Comparison of ENCODE assay signal across 13 cellular contexts in genomic region chr14:54699087-54699530, GRCh38.
A peak's percentile ranks its signal among the peaks of the same experiment; 100 is the strongest.
DNase-seq lines count a peak whose midpoint lies in the region; ATAC-seq and TF ChIP-seq lines count a peak whose summit lies in the region.
"Had no signal": no experiment of that assay in that cellular context is flagged by ENCODE, and none has a peak within 500 bp of the region (broad histone marks: within the 10 kb centered on the region; RNA-seq: fewer than 3 reads in every experiment).

No MANE protein-coding gene starts in this region.

- WGBS in heart left ventricle, 4 donors: 45 to 65% (median 54%) methylated on average over 1 of the region's 1 CpG

- DNase-seq in AG20443 (ENCODE audit: low spot score) (peak; percentile 62), NCI-H69 (lab: John Stamatoyannopoulos, UW) (peak; percentile 41), heart left ventricle (peak in 4 of 5 donors; percentile 61 to 77 (median 69)), omental fat pad (ENCODE audit: low spot score) (no peak), CD1c-positive myeloid dendritic cell (ENCODE audit: extremely low spot score) (no peak)
- DNase-seq: amniotic stem cell; NCI-H1436 treated with DMSO at 0.1 percent for 48 hours; stimulated activated CD4-positive, alpha-beta T cell treated with anti-CD3 and anti-CD28 coated beads, Interleukin-4, amount 100 ng/mL, for 1 hour; T-helper 17 cell had no signal

- TF ChIP-seq CTCF in heart left ventricle (IDR thresholded peaks at IDR 0.05) (no peak), omental fat pad (IDR thresholded peaks at IDR 0.05) (no peak)

- no peaks in the 10 kb centered on the region for H3K27me3 ChIP-seq in heart left ventricle

- H3K4me1 ChIP-seq in heart left ventricle: peaks cover 0 to 87% (median 40%) of the 10 kb centered on the region in 12 donors

- H3K36me3 ChIP-seq in heart left ventricle: peaks cover 0 to 16% (median 0%) of the 10 kb centered on the region in 9 donors
- H3K36me3 ChIP-seq: neutrophil had no signal

- ATAC-seq in heart left ventricle (peak; percentile 89 to 95 (median 92)), omental fat pad (ENCODE audit: low FRiP score) (peak; percentile 29), HG02763 (IDR thresholded peaks at IDR 0.05; ENCODE audit: unreplicated experiment) (no peak), GM18870 (IDR thresholded peaks at IDR 0.05; ENCODE audit: unreplicated experiment) (no peak), HG03159 (IDR thresholded peaks at IDR 0.05; ENCODE audit: unreplicated experiment) (no peak)
- ATAC-seq: T-helper 17 cell had no signal

- TF ChIP-seq POLR2A in heart left ventricle (IDR thresholded peaks at IDR 0.05): peak in 1 of 2 donors; percentile 47

- H3K9me3 ChIP-seq in heart left ventricle: no peaks in the 10 kb centered on the region
- H3K9me3 ChIP-seq: neutrophil had no signal

- peak overlapping the region; percentile 30 to 92 (median 84) for H3K27ac ChIP-seq in heart left ventricle
- H3K27ac ChIP-seq: neutrophil had no signal

- intact Hi-C loops in heart left ventricle (cut with DNase I): loop anchor here in 2 of 10 donors (5.0 kb wide), 1 partner anchor 73 kb away; no protein-coding TSS in a partner anchor

- H3K4me3 ChIP-seq in heart left ventricle: no peak overlapping the region

Comparison
In these comparisons a context has a peak if more than half of its experiments do, and no peak if none do; other contexts are left out.
1. DNase-seq: peak in AG20443 (single experiment), NCI-H69 (single experiment) and heart left ventricle (4 of 5); none in omental fat pad (single experiment) and CD1c-positive myeloid dendritic cell (single experiment).
2. ATAC-seq: peak in heart left ventricle (4 of 4) and omental fat pad (single experiment); none in HG02763 (single experiment), GM18870 (single experiment) and HG03159 (single experiment).